In the genomic region with DNA sequence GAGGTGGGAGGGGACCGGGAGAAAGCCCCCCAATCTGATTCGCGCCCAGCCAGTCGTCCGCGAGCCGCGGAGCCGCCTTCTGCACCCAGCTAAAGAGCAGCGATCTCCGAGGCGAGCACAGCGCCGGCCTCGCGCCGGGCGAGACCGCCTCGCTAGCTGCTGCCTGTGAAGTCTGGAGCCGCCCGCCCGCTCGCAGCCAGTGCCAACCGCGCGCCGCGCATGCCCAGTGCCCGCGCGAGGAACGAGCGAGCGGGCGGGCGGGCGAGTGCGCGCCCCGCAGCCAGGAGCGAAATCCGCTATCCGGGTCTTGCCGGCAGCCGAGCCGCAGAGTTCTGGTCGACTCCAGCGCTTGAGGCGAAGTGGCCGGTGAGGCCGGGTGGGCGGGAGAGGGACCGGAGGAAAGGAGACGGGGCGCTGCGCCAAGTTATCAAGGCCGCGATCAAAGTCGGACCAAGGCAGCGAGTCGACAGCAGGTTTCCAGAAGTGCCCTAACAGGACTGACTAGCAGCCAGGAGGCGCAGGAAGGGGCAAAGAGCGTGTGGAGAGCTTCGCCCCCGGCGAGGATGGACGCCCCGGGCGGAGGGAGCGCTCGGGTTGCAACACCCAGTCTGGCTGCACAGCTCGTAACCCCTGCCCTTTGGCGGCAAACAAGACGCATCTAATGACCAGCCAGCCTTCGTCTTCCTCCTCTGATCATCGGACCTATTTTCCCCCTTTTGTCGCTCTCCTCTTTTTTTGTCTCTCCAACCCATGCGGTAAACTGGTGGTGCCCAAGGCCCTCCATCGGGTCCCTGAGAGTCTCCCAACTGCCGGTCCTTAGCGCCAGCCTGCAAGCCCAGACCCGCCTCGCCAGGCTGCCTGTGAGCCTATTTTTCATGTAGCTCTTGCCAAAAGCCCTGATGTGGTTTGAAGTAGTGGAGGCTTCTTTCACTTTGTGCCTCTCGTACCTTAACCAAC, we compare ENCODE assay signal across 1 cellular context.
TF ChIP-seq lines count a peak whose summit lies in the region.

A gene (minus strand): TSS at position 174 of the 957 bp plus-strand sequence. CDS start 106,437 bp downstream, outside the sequence.

TF ChIP-seq in HEK293, 187 proteins besides CTCF, POLR2A, EP300 and RAD21 (continued from another document and continues in another):
- TF ChIP-seq, protein P1, sequence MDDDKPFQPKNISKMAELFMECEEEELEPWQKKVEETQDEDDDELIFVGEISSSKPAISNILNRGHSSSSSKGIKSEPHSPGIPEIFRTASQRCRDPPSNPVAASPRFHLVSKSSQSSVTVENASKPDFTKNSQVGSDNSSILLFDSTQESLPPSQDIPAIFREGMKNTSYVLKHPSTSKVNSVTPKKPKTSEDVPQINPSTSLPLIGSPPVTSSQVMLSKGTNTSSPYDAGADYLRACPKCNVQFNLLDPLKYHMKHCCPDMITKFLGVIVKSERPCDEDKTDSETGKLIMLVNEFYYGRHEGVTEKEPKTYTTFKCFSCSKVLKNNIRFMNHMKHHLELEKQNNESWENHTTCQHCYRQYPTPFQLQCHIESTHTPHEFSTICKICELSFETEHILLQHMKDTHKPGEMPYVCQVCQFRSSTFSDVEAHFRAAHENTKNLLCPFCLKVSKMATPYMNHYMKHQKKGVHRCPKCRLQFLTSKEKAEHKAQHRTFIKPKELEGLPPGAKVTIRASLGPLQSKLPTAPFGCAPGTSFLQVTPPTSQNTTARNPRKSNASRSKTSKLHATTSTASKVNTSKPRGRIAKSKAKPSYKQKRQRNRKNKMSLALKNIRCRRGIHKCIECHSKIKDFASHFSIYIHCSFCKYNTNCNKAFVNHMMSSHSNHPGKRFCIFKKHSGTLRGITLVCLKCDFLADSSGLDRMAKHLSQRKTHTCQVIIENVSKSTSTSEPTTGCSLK (tag by site-specific recombination; IDR thresholded peaks at IDR 0.05): no peak
- 0 out of 2 replicates have a peak, but pooled peaks have one; percentile 17 for TF ChIP-seq ZNF133 (tag by site-specific recombination; IDR thresholded peaks at IDR 0.05)
- TF ChIP-seq ZNF24 (tag by site-specific recombination; IDR thresholded peaks at IDR 0.05): peak; percentile 83
- TF ChIP-seq ZBTB20 (tag by site-specific recombination; IDR thresholded peaks at IDR 0.05): peak; percentile 34; the same call in 1 of the 2 replicates
- peak; percentile 42 for TF ChIP-seq KLF1 (tag by site-specific recombination; IDR thresholded peaks at IDR 0.05)
- TF ChIP-seq ZNF843 (tag by site-specific recombination; IDR thresholded peaks at IDR 0.05): no peak
- peak; percentile 69 for TF ChIP-seq GLIS1 (tag by site-specific recombination; IDR thresholded peaks at IDR 0.05)
- TF ChIP-seq GLI2 (tag by site-specific recombination; IDR thresholded peaks at IDR 0.05; ENCODE audit: borderline replicate concordance, low read depth): no peak
- TF ChIP-seq, protein P2, sequence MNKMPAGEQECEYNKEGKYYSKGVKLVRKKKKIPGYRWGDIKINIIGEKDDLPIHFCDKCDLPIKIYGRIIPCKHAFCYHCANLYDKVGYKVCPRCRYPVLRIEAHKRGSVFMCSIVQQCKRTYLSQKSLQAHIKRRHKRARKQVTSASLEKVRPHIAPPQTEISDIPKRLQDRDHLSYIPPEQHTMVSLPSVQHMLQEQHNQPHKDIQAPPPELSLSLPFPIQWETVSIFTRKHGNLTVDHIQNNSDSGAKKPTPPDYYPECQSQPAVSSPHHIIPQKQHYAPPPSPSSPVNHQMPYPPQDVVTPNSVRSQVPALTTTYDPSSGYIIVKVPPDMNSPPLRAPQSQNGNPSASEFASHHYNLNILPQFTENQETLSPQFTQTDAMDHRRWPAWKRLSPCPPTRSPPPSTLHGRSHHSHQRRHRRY (tag by site-specific recombination; IDR thresholded peaks at IDR 0.05): no peak
- TF ChIP-seq ZBTB17 (tag by site-specific recombination; IDR thresholded peaks at IDR 0.05): peak; percentile 83
- TF ChIP-seq TCF7L2 (IDR thresholded peaks at IDR 0.05; ENCODE audit: borderline replicate concordance, low read depth, low read length): no peak; the same call in 1 of the 2 replicates
- no peak for TF ChIP-seq ZNF707 (tag by site-specific recombination; IDR thresholded peaks at IDR 0.05)
- TF ChIP-seq ZNF37A (tag by site-specific recombination; IDR thresholded peaks at IDR 0.05): no peak
- TF ChIP-seq, protein P3, sequence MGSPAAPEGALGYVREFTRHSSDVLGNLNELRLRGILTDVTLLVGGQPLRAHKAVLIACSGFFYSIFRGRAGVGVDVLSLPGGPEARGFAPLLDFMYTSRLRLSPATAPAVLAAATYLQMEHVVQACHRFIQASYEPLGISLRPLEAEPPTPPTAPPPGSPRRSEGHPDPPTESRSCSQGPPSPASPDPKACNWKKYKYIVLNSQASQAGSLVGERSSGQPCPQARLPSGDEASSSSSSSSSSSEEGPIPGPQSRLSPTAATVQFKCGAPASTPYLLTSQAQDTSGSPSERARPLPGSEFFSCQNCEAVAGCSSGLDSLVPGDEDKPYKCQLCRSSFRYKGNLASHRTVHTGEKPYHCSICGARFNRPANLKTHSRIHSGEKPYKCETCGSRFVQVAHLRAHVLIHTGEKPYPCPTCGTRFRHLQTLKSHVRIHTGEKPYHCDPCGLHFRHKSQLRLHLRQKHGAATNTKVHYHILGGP (tag by site-specific recombination; IDR thresholded peaks at IDR 0.05): no peak
- TF ChIP-seq ZNF548 (tag by site-specific recombination; IDR thresholded peaks at IDR 0.05): no peak
- peak; percentile 43; the same call in 1 of the 2 replicates for TF ChIP-seq ZNF76 (tag by site-specific recombination; IDR thresholded peaks at IDR 0.05; ENCODE audit: borderline replicate concordance, low read depth)
- TF ChIP-seq, protein P4, sequence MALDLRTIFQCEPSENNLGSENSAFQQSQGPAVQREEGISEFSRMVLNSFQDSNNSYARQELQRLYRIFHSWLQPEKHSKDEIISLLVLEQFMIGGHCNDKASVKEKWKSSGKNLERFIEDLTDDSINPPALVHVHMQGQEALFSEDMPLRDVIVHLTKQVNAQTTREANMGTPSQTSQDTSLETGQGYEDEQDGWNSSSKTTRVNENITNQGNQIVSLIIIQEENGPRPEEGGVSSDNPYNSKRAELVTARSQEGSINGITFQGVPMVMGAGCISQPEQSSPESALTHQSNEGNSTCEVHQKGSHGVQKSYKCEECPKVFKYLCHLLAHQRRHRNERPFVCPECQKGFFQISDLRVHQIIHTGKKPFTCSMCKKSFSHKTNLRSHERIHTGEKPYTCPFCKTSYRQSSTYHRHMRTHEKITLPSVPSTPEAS (tag by site-specific recombination; IDR thresholded peaks at IDR 0.05): peak; percentile 37; the same call in 1 of the 2 replicates
- TF ChIP-seq, protein P5, sequence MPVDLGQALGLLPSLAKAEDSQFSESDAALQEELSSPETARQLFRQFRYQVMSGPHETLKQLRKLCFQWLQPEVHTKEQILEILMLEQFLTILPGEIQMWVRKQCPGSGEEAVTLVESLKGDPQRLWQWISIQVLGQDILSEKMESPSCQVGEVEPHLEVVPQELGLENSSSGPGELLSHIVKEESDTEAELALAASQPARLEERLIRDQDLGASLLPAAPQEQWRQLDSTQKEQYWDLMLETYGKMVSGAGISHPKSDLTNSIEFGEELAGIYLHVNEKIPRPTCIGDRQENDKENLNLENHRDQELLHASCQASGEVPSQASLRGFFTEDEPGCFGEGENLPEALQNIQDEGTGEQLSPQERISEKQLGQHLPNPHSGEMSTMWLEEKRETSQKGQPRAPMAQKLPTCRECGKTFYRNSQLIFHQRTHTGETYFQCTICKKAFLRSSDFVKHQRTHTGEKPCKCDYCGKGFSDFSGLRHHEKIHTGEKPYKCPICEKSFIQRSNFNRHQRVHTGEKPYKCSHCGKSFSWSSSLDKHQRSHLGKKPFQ (tag by site-specific recombination; IDR thresholded peaks at IDR 0.05): peak; percentile 57
- TF ChIP-seq ZNF2 (tag by site-specific recombination; IDR thresholded peaks at IDR 0.05): peak; percentile 82; the same call in 1 of the 2 replicates
- peak; percentile 51; the same call in 1 of the 2 replicates for TF ChIP-seq ZNF10 (tag by site-specific recombination; IDR thresholded peaks at IDR 0.05)
- no peak for TF ChIP-seq ZNF292 (tag by site-specific recombination; IDR thresholded peaks at IDR 0.05; ENCODE audit: borderline replicate concordance, low read depth)
- TF ChIP-seq WT1 (tag by site-specific recombination; IDR thresholded peaks at IDR 0.05): peak; percentile 26; the same call in 1 of the 2 replicates
- TF ChIP-seq ZNF324 (tag by site-specific recombination; IDR thresholded peaks at IDR 0.05): peak; percentile 79
- peak; percentile 59 for TF ChIP-seq ZSCAN30 (tag by site-specific recombination; IDR thresholded peaks at IDR 0.05)
- TF ChIP-seq, protein P6, sequence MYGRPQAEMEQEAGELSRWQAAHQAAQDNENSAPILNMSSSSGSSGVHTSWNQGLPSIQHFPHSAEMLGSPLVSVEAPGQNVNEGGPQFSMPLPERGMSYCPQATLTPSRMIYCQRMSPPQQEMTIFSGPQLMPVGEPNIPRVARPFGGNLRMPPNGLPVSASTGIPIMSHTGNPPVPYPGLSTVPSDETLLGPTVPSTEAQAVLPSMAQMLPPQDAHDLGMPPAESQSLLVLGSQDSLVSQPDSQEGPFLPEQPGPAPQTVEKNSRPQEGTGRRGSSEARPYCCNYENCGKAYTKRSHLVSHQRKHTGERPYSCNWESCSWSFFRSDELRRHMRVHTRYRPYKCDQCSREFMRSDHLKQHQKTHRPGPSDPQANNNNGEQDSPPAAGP (tag by site-specific recombination; IDR thresholded peaks at IDR 0.05): peak; percentile 86
- peak; percentile 43; the same call in 1 of the 2 replicates for TF ChIP-seq ZSCAN16 (tag by site-specific recombination; IDR thresholded peaks at IDR 0.05)
- TF ChIP-seq ZNF792 (tag by site-specific recombination; IDR thresholded peaks at IDR 0.05): peak; percentile 83; the same call in 1 of the 2 replicates
- TF ChIP-seq ZNF114 (tag by site-specific recombination; IDR thresholded peaks at IDR 0.05): no peak
- TF ChIP-seq, protein P7, sequence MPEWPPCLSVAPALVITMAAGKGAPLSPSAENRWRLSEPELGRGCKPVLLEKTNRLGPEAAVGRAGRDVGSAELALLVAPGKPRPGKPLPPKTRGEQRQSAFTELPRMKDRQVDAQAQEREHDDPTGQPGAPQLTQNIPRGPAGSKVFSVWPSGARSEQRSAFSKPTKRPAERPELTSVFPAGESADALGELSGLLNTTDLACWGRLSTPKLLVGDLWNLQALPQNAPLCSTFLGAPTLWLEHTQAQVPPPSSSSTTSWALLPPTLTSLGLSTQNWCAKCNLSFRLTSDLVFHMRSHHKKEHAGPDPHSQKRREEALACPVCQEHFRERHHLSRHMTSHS (tag by site-specific recombination; IDR thresholded peaks at IDR 0.05): no peak
- TF ChIP-seq MEIS1 (CRISPR knock-in tag; IDR thresholded peaks at IDR 0.05; ENCODE audit: borderline replicate concordance): no peak
- no peak for TF ChIP-seq ZNF560 (tag by site-specific recombination; IDR thresholded peaks at IDR 0.05; ENCODE audit: borderline replicate concordance)
- TF ChIP-seq ZFP37 (tag by site-specific recombination; IDR thresholded peaks at IDR 0.05): peak; percentile 84; the same call in 1 of the 2 replicates
- no peak; the same call in 1 of the 2 replicates for TF ChIP-seq ZNF394 (tag by site-specific recombination; IDR thresholded peaks at IDR 0.05; ENCODE audit: borderline replicate concordance)
- no peak; the same call in 1 of the 2 replicates for TF ChIP-seq ZNF558 (tag by site-specific recombination; IDR thresholded peaks at IDR 0.05)
- peak; percentile 84 for TF ChIP-seq ZNF600 (tag by site-specific recombination; IDR thresholded peaks at IDR 0.05)
- no peak for TF ChIP-seq ZNF510 (tag by site-specific recombination; IDR thresholded peaks at IDR 0.05; ENCODE audit: insufficient replicate concordance)
- TF ChIP-seq SALL2 (tag by site-specific recombination; IDR thresholded peaks at IDR 0.05; ENCODE audit: borderline replicate concordance): no peak
- 0 out of 2 replicates have a peak, but pooled peaks have one; percentile 12 for TF ChIP-seq IKZF3 (tag by site-specific recombination; IDR thresholded peaks at IDR 0.05)
- no peak for TF ChIP-seq ZNF555 (tag by site-specific recombination; conservative IDR thresholded peaks at IDR 0.05)
- TF ChIP-seq ZNF423 (tag by site-specific recombination; IDR thresholded peaks at IDR 0.05): 0 out of 2 replicates have a peak, but pooled peaks have one; percentile 45
- no peak for TF ChIP-seq REPIN1 (tag by site-specific recombination; IDR thresholded peaks at IDR 0.05; ENCODE audit: low read depth)
- TF ChIP-seq KLF10 (tag by site-specific recombination; IDR thresholded peaks at IDR 0.05): peak; percentile 65; the same call in 1 of the 2 replicates
- no peak; the same call in 1 of the 2 replicates for TF ChIP-seq ZIC2 (tag by site-specific recombination; IDR thresholded peaks at IDR 0.05)
- peak; percentile 16; the same call in 1 of the 2 replicates for TF ChIP-seq ZBTB21 (tag by site-specific recombination; IDR thresholded peaks at IDR 0.05)
- TF ChIP-seq, protein P8, sequence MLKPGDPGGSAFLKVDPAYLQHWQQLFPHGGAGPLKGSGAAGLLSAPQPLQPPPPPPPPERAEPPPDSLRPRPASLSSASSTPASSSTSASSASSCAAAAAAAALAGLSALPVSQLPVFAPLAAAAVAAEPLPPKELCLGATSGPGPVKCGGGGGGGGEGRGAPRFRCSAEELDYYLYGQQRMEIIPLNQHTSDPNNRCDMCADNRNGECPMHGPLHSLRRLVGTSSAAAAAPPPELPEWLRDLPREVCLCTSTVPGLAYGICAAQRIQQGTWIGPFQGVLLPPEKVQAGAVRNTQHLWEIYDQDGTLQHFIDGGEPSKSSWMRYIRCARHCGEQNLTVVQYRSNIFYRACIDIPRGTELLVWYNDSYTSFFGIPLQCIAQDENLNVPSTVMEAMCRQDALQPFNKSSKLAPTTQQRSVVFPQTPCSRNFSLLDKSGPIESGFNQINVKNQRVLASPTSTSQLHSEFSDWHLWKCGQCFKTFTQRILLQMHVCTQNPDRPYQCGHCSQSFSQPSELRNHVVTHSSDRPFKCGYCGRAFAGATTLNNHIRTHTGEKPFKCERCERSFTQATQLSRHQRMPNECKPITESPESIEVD (tag by site-specific recombination; IDR thresholded peaks at IDR 0.05): peak; percentile 15; the same call in 1 of the 2 replicates
- TF ChIP-seq ZNF777 (tag by site-specific recombination; IDR thresholded peaks at IDR 0.05; ENCODE audit: borderline replicate concordance): peak; percentile 83
- TF ChIP-seq, protein P9, sequence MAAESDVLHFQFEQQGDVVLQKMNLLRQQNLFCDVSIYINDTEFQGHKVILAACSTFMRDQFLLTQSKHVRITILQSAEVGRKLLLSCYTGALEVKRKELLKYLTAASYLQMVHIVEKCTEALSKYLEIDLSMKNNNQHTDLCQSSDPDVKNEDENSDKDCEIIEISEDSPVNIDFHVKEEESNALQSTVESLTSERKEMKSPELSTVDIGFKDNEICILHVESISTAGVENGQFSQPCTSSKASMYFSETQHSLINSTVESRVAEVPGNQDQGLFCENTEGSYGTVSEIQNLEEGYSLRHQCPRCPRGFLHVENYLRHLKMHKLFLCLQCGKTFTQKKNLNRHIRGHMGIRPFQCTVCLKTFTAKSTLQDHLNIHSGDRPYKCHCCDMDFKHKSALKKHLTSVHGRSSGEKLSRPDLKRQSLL (tag by site-specific recombination; IDR thresholded peaks at IDR 0.05): peak; percentile 92
- TF ChIP-seq ZNF830 (tag by site-specific recombination; IDR thresholded peaks at IDR 0.05; ENCODE audit: low read depth): no peak
- TF ChIP-seq BCL11A (tag by site-specific recombination; IDR thresholded peaks at IDR 0.05; ENCODE audit: low read depth): peak; percentile 81
- TF ChIP-seq ZFP69B (tag by site-specific recombination; IDR thresholded peaks at IDR 0.05): 0 out of 2 replicates have a peak, but pooled peaks have one; percentile 43
